10 cellular contexts compared by ENCODE assay signal in the genomic region with DNA sequence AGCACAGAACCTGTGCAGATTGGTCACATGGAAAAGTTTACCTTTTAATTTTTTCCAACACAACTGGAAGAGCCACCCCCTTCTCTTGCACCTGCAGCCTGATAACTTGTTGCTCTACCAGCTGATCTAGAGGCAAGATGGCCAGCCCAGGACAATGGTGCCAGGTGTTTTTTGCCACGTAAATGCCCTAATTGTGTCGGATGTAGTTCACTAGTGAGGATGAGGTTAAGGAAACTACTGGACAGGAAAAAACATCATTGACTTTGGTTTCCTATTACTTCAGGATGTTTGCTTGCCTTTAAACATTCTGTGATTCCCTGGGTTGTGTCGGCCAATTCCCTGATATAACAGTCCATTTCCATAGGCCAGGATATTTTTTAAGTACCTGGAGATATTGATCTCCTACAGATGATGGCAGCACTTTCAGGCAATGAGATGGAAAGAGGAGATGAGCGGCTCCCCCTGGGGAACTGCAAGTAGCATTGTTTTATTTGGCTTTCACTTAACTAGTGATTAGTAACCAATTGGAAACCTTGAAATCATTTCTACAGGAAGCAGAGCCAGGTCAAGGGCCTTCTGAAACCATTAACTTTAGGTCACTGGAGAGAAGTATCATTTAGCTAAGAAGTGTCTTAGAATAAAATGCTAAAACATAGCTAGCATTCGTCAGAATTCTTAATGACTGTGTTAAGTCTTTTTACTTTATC.
A peak's percentile ranks its signal among the peaks of the same experiment; 100 is the strongest.
DNase-seq lines count a peak whose midpoint lies in the region; ATAC-seq, FAIRE-seq and TF ChIP-seq lines count a peak whose summit lies in the region.
"Had no signal": no experiment of that assay in that cellular context is flagged by ENCODE, and none has a peak within 500 bp of the region (broad histone marks: within the 10 kb centered on the region; RNA-seq: fewer than 3 reads in every experiment).

No MANE protein-coding gene starts in this region.

- H3K79me2 ChIP-seq in endothelial cell of umbilical vein (ENCODE audit: control insufficient read depth, insufficient read depth, low read length): peaks cover 7% of the 10 kb centered on the region

- dilution Hi-C loops in endothelial cell of umbilical vein (cut with MboI; ENCODE audit: extremely low pct_ligation_motif_present, low sequenced_read_pairs): no loop called here

- no peaks in the 10 kb centered on the region for H3K36me3 ChIP-seq in endothelial cell of umbilical vein (ENCODE audit: control insufficient read depth in 2 of 2, extremely low read depth in 1 of 2, insufficient read depth in 2 of 2, low read length in 2 of 2)
- H3K36me3 ChIP-seq: prostate gland had no signal

- H3K4me1 ChIP-seq in endothelial cell of umbilical vein (ENCODE audit: control insufficient read depth, extremely low read depth, insufficient read depth, low read length): peaks cover 28% of the 10 kb centered on the region
- H3K4me1 ChIP-seq: prostate gland, testis had no signal

- no peaks in the 10 kb centered on the region for H3K9me3 ChIP-seq in endothelial cell of umbilical vein (replicated peaks; ENCODE audit: control insufficient read depth, insufficient read depth, low read length)
- H3K9me3 ChIP-seq: prostate gland, testis had no signal

- no peaks in the 10 kb centered on the region for H4K20me1 ChIP-seq in endothelial cell of umbilical vein (replicated peaks; ENCODE audit: control insufficient read depth, extremely low read depth, insufficient read depth, low read length)

- POLR2A ChIA-PET in endothelial cell of umbilical vein (lab: Charles Lee): no interaction called here

- DNase-seq in LNCaP clone FGC (ENCODE audit: low read depth) (no peak), endothelial cell of umbilical vein (ENCODE audit: low read depth, low spot score) (peak; percentile 74), D341Med (ENCODE audit: low spot score) (no peak), putamen (ENCODE audit: low spot score) (no peak)
- DNase-seq in stimulated activated CD4-positive, alpha-beta T cell treated with anti-CD3 and anti-CD28 coated beads, Interleukin-2, amount 100 ng/mL, for 24 hours: no peak
- DNase-seq: testis had no signal

- FAIRE-seq in endothelial cell of umbilical vein (lab: Jason Lieb, UNC): peak; percentile 83

- no peaks in the 10 kb centered on the region for H3K27me3 ChIP-seq in endothelial cell of umbilical vein (ENCODE audit: control insufficient read depth in 2 of 2, insufficient read depth in 2 of 2, low read length in 2 of 2)
- H3K27me3 ChIP-seq: testis had no signal

- H2AFZ ChIP-seq in endothelial cell of umbilical vein (ENCODE audit: low read depth, low read length): no peak overlapping the region

- H3K27ac ChIP-seq in 22Rv1 (no peak overlapping the region), endothelial cell of umbilical vein (ENCODE audit: insufficient read depth, low read depth, low read length) (no peak overlapping the region)
- H3K27ac ChIP-seq: prostate gland, testis had no signal

- no peaks in the 10 kb centered on the region for H3K9me1 ChIP-seq in endothelial cell of umbilical vein (replicated peaks; ENCODE audit: control insufficient read depth, extremely low read depth, insufficient read depth, low read length)

- no peak for TF ChIP-seq POLR2A in endothelial cell of umbilical vein (IDR thresholded peaks at IDR 0.05; ENCODE audit: low read depth, low read length)

- BruUV-seq in endothelial cell of umbilical vein (replicated peaks; lab: Mats Ljungman, UMichigan): no TSS peak

- no peak overlapping the region for H3K9ac ChIP-seq in endothelial cell of umbilical vein (replicated peaks; ENCODE audit: extremely low read depth, insufficient read depth, low read length)

- CTCF ChIA-PET in endothelial cell of umbilical vein (lab: Charles Lee): interaction anchor here (0.8 to 1.2 kb wide), 8 partner anchors 9 to 110 kb away, joined by 3 to 4 read pairs (median 3); partner anchors contain the start of genes OSBPL10 and ZNF860

- intact Hi-C loops in endothelial cell of umbilical vein (cut with micrococcal nuclease): loop anchor here (1.0 to 5.0 kb wide), 2 partner anchors 60 to 234 kb away; no protein-coding TSS in a partner anchor

- H3K4me3 ChIP-seq in LNCaP clone FGC (ENCODE audit: low read depth, low read length): no peak overlapping the region
- no peak overlapping the region for H3K4me3 ChIP-seq in endothelial cell of umbilical vein (replicated peaks in 1 of 3; ENCODE audit: insufficient read depth in 1 of 3, low read depth in 1 of 3, low read length in 3 of 3)
- H3K4me3 ChIP-seq: prostate gland, testis had no signal

- H3K4me2 ChIP-seq in endothelial cell of umbilical vein (ENCODE audit: insufficient read depth, low read length): peak overlapping the region; percentile 59

- peak; percentile 89 for ATAC-seq in GM19452 (IDR thresholded peaks at IDR 0.05; ENCODE audit: unreplicated experiment)
- ATAC-seq in HG03565 (IDR thresholded peaks at IDR 0.05; ENCODE audit: unreplicated experiment): no peak

- TF ChIP-seq CTCF in 22Rv1 (IDR thresholded peaks at IDR 0.05): peak; percentile 33
- TF ChIP-seq CTCF in LNCaP clone FGC (IDR thresholded peaks at IDR 0.05; ENCODE audit: control insufficient read depth, extremely low read depth, insufficient read depth): peak; percentile 43
- peak in 1 of 2 donors; percentile 4 for TF ChIP-seq CTCF in endothelial cell of umbilical vein (IDR thresholded peaks at IDR 0.05; ENCODE audit: extremely low read depth in 1 of 2, insufficient read depth in 1 of 2, low read depth in 1 of 2, low read length in 2 of 2)

TF ChIP-seq in endothelial cell of umbilical vein, 7 proteins besides CTCF, POLR2A, EP300 and RAD21:
- TF ChIP-seq MAX (IDR thresholded peaks at IDR 0.05; ENCODE audit: insufficient read depth, insufficient read length) (no peak), JUN (IDR thresholded peaks at IDR 0.05; ENCODE audit: borderline replicate concordance, insufficient read depth, insufficient read length, low read depth) (peak; percentile 11), FOS (IDR thresholded peaks at IDR 0.05; ENCODE audit: borderline replicate concordance, insufficient read depth, low read length) (peak; percentile 7), MYC (IDR thresholded peaks at IDR 0.05; ENCODE audit: low read depth, low read length) (no peak), GATA2 (IDR thresholded peaks at IDR 0.05; ENCODE audit: insufficient read depth, insufficient read length, low read depth, low read length) (peak; percentile 57), EZH2 (IDR thresholded peaks at IDR 0.05; ENCODE audit: borderline replicate concordance, low read depth, low read length, severe bottlenecking) (no peak), POLR2AphosphoS5 (IDR thresholded peaks at IDR 0.05; ENCODE audit: insufficient read depth, low read depth, low read length) (no peak)
